In the genomic region with DNA sequence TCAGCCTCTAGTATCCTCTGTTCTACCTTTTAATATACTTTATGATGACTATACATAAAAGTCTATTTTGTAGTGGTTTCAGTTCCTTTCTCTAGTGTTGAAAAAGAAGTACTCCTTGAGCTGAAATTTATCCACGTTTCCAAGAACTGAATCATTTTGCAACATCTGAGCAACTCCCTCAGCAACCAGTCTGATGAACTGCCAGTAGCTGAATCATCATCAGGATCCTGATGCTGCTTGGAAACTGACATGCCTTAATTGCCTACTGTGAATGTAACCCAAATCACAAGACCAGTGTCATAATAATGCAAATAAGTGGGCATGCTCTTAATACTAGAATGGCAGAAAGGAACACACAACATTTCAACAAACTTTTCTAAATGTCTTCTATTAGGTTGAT, we compare ENCODE assay signal across 12 cellular contexts.
DNase-seq lines count a peak whose midpoint lies in the region; TF ChIP-seq lines count a peak whose summit lies in the region.
"Had no signal": no experiment of that assay in that cellular context is flagged by ENCODE, and none has a peak within 500 bp of the region (broad histone marks: within the 10 kb centered on the region; RNA-seq: fewer than 3 reads in every experiment).

No MANE protein-coding gene starts in this region.

- H3K9me3 Mint-ChIP-seq in nephron progenitor cell = no peaks in the 10 kb centered on the region

- no peak overlapping the region for H3K27ac Mint-ChIP-seq in nephron progenitor cell
- H3K27ac Mint-ChIP-seq: T-helper 17 cell had no signal

- no peak overlapping the region for H3K4me3 Mint-ChIP-seq in nephron progenitor cell
- H3K4me3 Mint-ChIP-seq: T-helper 17 cell had no signal

- H3K4me3 ChIP-seq in MG63 = no peak overlapping the region
- H3K4me3 ChIP-seq: colonic mucosa had no signal

- DNase-seq in AG09319 (ENCODE audit: extremely low read depth, low read depth) = peak; percentile 15
- DNase-seq in MG63 = peak; percentile 57
- DNase-seq in astrocyte of the hippocampus (ENCODE audit: low read depth, low spot score) = peak; percentile 72
- peak; percentile 55 for DNase-seq in inferior parietal cortex (ENCODE audit: extremely low spot score)
- no peak for DNase-seq in stimulated activated CD4-positive, alpha-beta T cell treated with anti-CD3 and anti-CD28 coated beads, Interleukin-1b, Interleukin-23, amount 100 ng/mL, for 48 hours
- DNase-seq in activated CD8-positive, alpha-beta memory T cell treated with anti-CD3 and anti-CD28 coated beads, Interleukin-2, amount 50 U/mL, for 4 hours = no peak
- DNase-seq in nephron progenitor cell = no peak
- DNase-seq in DMS153 treated with DMSO at 0.1 percent for 48 hours (lab: John Stamatoyannopoulos, UW; ENCODE audit: unreplicated experiment) = no peak
- DNase-seq: colonic mucosa, GOT3, NCI-H2081 treated with DMSO at 0.1 percent for 48 hours, T-helper 17 cell had no signal

- no peaks in the 10 kb centered on the region for H3K9me3 ChIP-seq in MG63
- H3K9me3 ChIP-seq: colonic mucosa had no signal

- peaks cover 4% of the 10 kb centered on the region for H3K27me3 Mint-ChIP-seq in nephron progenitor cell (ENCODE audit: low read depth, poor library complexity)
- H3K27me3 Mint-ChIP-seq: T-helper 17 cell had no signal

- H3K36me3 Mint-ChIP-seq in nephron progenitor cell (ENCODE audit: low read depth) = peaks cover 30% of the 10 kb centered on the region

- H3K4me1 Mint-ChIP-seq in nephron progenitor cell = no peaks in the 10 kb centered on the region
- H3K4me1 Mint-ChIP-seq: T-helper 17 cell had no signal

- no peaks in the 10 kb centered on the region for H3K27me3 ChIP-seq in MG63
- H3K27me3 ChIP-seq: colonic mucosa had no signal

- TF ChIP-seq CTCF in AG09319 (IDR thresholded peaks at IDR 0.05; ENCODE audit: low read depth, low read length) (no peak), nephron progenitor cell (IDR thresholded peaks at IDR 0.05) (no peak)

- H3K36me3 ChIP-seq in MG63 = no peaks in the 10 kb centered on the region
- H3K36me3 ChIP-seq: colonic mucosa had no signal

Comparison
In these comparisons a context has a peak if more than half of its experiments do, and no peak if none do; other contexts are left out.
1. DNase-seq: peak in AG09319 (single experiment), MG63 (single experiment), astrocyte of the hippocampus (single experiment) and inferior parietal cortex (single experiment); none in stimulated activated CD4-positive, alpha-beta T cell treated with anti-CD3 and anti-CD28 coated beads, Interleukin-1b, Interleukin-23, amount 100 ng/mL, for 48 hours (single experiment), activated CD8-positive, alpha-beta memory T cell treated with anti-CD3 and anti-CD28 coated beads, Interleukin-2, amount 50 U/mL, for 4 hours (single experiment), nephron progenitor cell (single experiment) and DMS153 treated with DMSO at 0.1 percent for 48 hours (single experiment).